Comparison of ENCODE assay signal across 13 cellular contexts in genomic region chr1:59107516-59107915, GRCh38.
DNase-seq lines count a peak whose midpoint lies in the region; ATAC-seq and TF ChIP-seq lines count a peak whose summit lies in the region.
"Had no signal": no experiment of that assay in that cellular context is flagged by ENCODE, and none has a peak within 500 bp of the region (broad histone marks: within the 10 kb centered on the region; RNA-seq: fewer than 3 reads in every experiment).

No MANE protein-coding gene starts in this region.

- intact Hi-C loops in testis (cut with DNase I; ENCODE audit: low total_unique reads) = no loop called here

- no peak for TF ChIP-seq POLR2A in testis (IDR thresholded peaks at IDR 0.05)

- H3K27ac ChIP-seq in testis = no peak overlapping the region
- H3K27ac ChIP-seq: WERI-Rb-1 had no signal

- no peak overlapping the region for H3K4me3 ChIP-seq in testis

- DNase-seq in NCI-H1694 (lab: John Stamatoyannopoulos, UW) (peak; percentile 94), cerebellum (ENCODE audit: low spot score) (peak; percentile 74), hepatic stellate cell (ENCODE audit: low spot score) (peak; percentile 38), testis (peak; percentile 28), activated gamma-delta T cell treated with Interleukin-2 at 50 U/mL for 16 hours (no peak), NCI-H128 (lab: John Stamatoyannopoulos, UW; ENCODE audit: unreplicated experiment) (no peak), DMS114 treated with DMSO at 0.1 percent for 48 hours (lab: John Stamatoyannopoulos, UW; ENCODE audit: unreplicated experiment) (no peak)
- DNase-seq: CD4-positive, alpha-beta memory T cell; HFFc6; NCI-H1092; WERI-Rb-1 had no signal

- H3K27me3 ChIP-seq in testis = no peaks in the 10 kb centered on the region

- H3K4me1 ChIP-seq in testis = peaks cover 9% of the 10 kb centered on the region

- 68 to 87% methylated on average over 5 of the region's 5 CpGs for WGBS in testis, 2 donors

- H3K36me3 ChIP-seq in testis (ENCODE audit: low read depth, missing control alignments) = no peaks in the 10 kb centered on the region
- H3K36me3 ChIP-seq: WERI-Rb-1 had no signal

- ATAC-seq in GM21423 (IDR thresholded peaks at IDR 0.05; ENCODE audit: unreplicated experiment) = no peak
- ATAC-seq: stimulated activated effector memory CD8-positive, alpha-beta T cell treated with anti-CD3 and anti-CD28 coated beads, Interleukin-12 subunit alpha, Interleukin-12 subunit beta, amount 100 ng/mL, for 72 hours had no signal

- H3K9me3 ChIP-seq in testis = no peaks in the 10 kb centered on the region

- TF ChIP-seq CTCF in testis (IDR thresholded peaks at IDR 0.05) = no peak

Comparison
In these comparisons a context has a peak if more than half of its experiments do, and no peak if none do; other contexts are left out.
1. DNase-seq: peak in NCI-H1694 (single experiment), cerebellum (single experiment), hepatic stellate cell (single experiment) and testis (single experiment); none in activated gamma-delta T cell treated with Interleukin-2 at 50 U/mL for 16 hours (single experiment), NCI-H128 (single experiment) and DMS114 treated with DMSO at 0.1 percent for 48 hours (single experiment).